1 cellular context compared by ENCODE assay signal in genomic region chr15:31346367-31347066, GRCh38.
TF ChIP-seq lines count a peak whose summit lies in the region.

No MANE protein-coding gene starts in this region.

TF ChIP-seq in liver, 16 proteins besides CTCF, POLR2A, EP300 and RAD21 (continued from another document):
- TF ChIP-seq HNF4A (conservative IDR thresholded peaks at IDR 0.05) (no peak), TAF1 (conservative IDR thresholded peaks at IDR 0.05) (no peak), REST (IDR thresholded peaks at IDR 0.05) (no peak), MAX (IDR thresholded peaks at IDR 0.05) (no peak), GABPA (IDR thresholded peaks at IDR 0.05 in 1 of 2, conservative IDR thresholded peaks at IDR 0.05 in 1 of 2) (no peak), HNF4G (IDR thresholded peaks at IDR 0.05) (no peak), RXRA (IDR thresholded peaks at IDR 0.05) (no peak), FOXA2 (IDR thresholded peaks at IDR 0.05) (no peak), YY1 (IDR thresholded peaks at IDR 0.05) (no peak), ATF3 (IDR thresholded peaks at IDR 0.05) (no peak), NR2F2 (IDR thresholded peaks at IDR 0.05) (no peak), FOXA1 (IDR thresholded peaks at IDR 0.05) (no peak), JUND (IDR thresholded peaks at IDR 0.05) (no peak), SP1 (IDR thresholded peaks at IDR 0.05) (no peak)
